13 cellular contexts compared by ENCODE assay signal in genomic region chr11:117183724-117184349, GRCh38. TPM values are rescaled to one million over a fixed set of nuclear protein-coding genes. Genes with fewer than 3 reads are reported as not detected.
A peak's percentile ranks its signal among the peaks of the same experiment; 100 is the strongest.
DNase-seq lines count a peak whose midpoint lies in the region; ATAC-seq and TF ChIP-seq lines count a peak whose summit lies in the region.
"Had no signal": no experiment of that assay in that cellular context is flagged by ENCODE, and none has a peak within 500 bp of the region (broad histone marks: within the 10 kb centered on the region; RNA-seq: fewer than 3 reads in every experiment).

No MANE protein-coding gene starts in this region.

- no peak overlapping the region for H3K9ac ChIP-seq in PC-3 (ENCODE audit: low read length)

- H3K9me2 ChIP-seq in PC-3 (replicated peaks; ENCODE audit: low read length), result no peaks in the 10 kb centered on the region

- no peak for TF ChIP-seq CTCF in PC-3 (conservative IDR thresholded peaks at IDR 0.05; ENCODE audit: low read depth, low read length)
- no peak for TF ChIP-seq CTCF in GM10248 (IDR thresholded peaks at IDR 0.05; ENCODE audit: control extremely low read depth, extremely low read depth, low read depth, missing control alignments)

- peak; percentile 95 for DNase-seq in DMS53 treated with DMSO at 0.1 percent for 48 hours (lab: John Stamatoyannopoulos, UW; ENCODE audit: unreplicated experiment)
- peak; percentile 24 for DNase-seq in PC-3
- no peak for DNase-seq in naive B cell
- DNase-seq in Kasumi-1 (lab: John Stamatoyannopoulos, UW), result no peak
- DNase-seq in GM10248 (ENCODE audit: extremely low spot score), result no peak
- DNase-seq: foreskin fibroblast, NCI-H1048, NCI-H524 treated with DMSO at 0.1 percent for 48 hours, T-helper 9 cell had no signal

- ATAC-seq in PC-3 (no peak), naive B cell (ENCODE audit: low read depth in 2 of 2) (no peak)
- ATAC-seq: CD8-positive, alpha-beta T cell; naive thymus-derived CD4-positive, alpha-beta T cell had no signal

- no peak overlapping the region for H3K4me3 ChIP-seq in PC-3 (ENCODE audit: low read length)
- H3K4me3 ChIP-seq: thoracic aorta had no signal

- no peak overlapping the region for H2AFZ ChIP-seq in PC-3 (ENCODE audit: low read length)

- H3F3A ChIP-seq in PC-3 (ENCODE audit: low read length, unreplicated experiment), result no peaks in the 10 kb centered on the region

- no peaks in the 10 kb centered on the region for H4K20me1 ChIP-seq in PC-3 (ENCODE audit: low read length)

- no peaks in the 10 kb centered on the region for H3K9me3 ChIP-seq in PC-3 (ENCODE audit: low read length)
- H3K9me3 ChIP-seq: thoracic aorta had no signal

- H3K27me3 ChIP-seq in PC-3 (ENCODE audit: low read length), result no peaks in the 10 kb centered on the region

- H3K27me3 Mint-ChIP-seq in naive B cell, result no peaks in the 10 kb centered on the region
- H3K27me3 Mint-ChIP-seq: naive thymus-derived CD4-positive, alpha-beta T cell had no signal

- no peak overlapping the region for H3K27ac ChIP-seq in PC-3 (ENCODE audit: low read length)
- H3K27ac ChIP-seq: RWPE1, thoracic aorta had no signal

- H3K4me1 ChIP-seq in PC-3 (ENCODE audit: insufficient read depth, low read length), result peaks cover 36% of the 10 kb centered on the region

- H3K4me1 Mint-ChIP-seq in naive B cell, result peaks cover 50 to 89% (median 77%) of the 10 kb centered on the region in 3 donors

- intact Hi-C loops in PC-3 (cut with micrococcal nuclease), result loop anchor here (2.0 kb wide), 1 partner anchor 43 kb away; no protein-coding TSS in a partner anchor

- H3K36me3 Mint-ChIP-seq in naive B cell, result peaks cover 5 to 8% of the 10 kb centered on the region in 2 donors

- POLR2A ChIA-PET in PC-3 (lab: Charles Lee; ENCODE audit: unreplicated experiment) (no interaction called here), GM10248 (lab: Yijun Ruan, JAX) (no interaction called here)

- H3K9me3 Mint-ChIP-seq in naive B cell, result no peaks in the 10 kb centered on the region
- H3K9me3 Mint-ChIP-seq: CD8-positive, alpha-beta T cell; naive thymus-derived CD4-positive, alpha-beta T cell had no signal

- no TSS peak for BruUV-seq in PC-3 (replicated peaks; lab: Mats Ljungman, UMichigan)

- H3K36me3 ChIP-seq in PC-3 (ENCODE audit: low read depth, low read length), result no peaks in the 10 kb centered on the region

- H3K27ac Mint-ChIP-seq in naive B cell, result peak overlapping the region in 4 of 6 donors; percentile 15 to 97 (median 70)
- H3K27ac Mint-ChIP-seq: CD8-positive, alpha-beta T cell had no signal

- no peak overlapping the region for H3K4me2 ChIP-seq in PC-3 (ENCODE audit: low read length)

- CTCF ChIA-PET in PC-3 (lab: Charles Lee), result no interaction called here
- CTCF ChIA-PET in GM10248 (lab: Yijun Ruan, JAX), result interaction anchor here (1.2 to 7.7 kb wide), 2 partner anchors 35 to 44 kb away, joined by 3 to 118 read pairs; partner anchors contain the start of gene PCSK7

- H3K4me3 Mint-ChIP-seq in naive B cell, result peak overlapping the region in 2 of 8 donors; percentile 64 to 66
- H3K4me3 Mint-ChIP-seq: CD8-positive, alpha-beta T cell; naive thymus-derived CD4-positive, alpha-beta T cell had no signal

- H3K79me2 ChIP-seq in PC-3 (ENCODE audit: low read length), result no peaks in the 10 kb centered on the region

RNA-seq across cellular contexts. Expression of gene SIDT2, which starts 5.3 kb away (rescaled TPM):
- total RNA-seq in PC-3 (2014; rRNA removed), result 13.6 and 22.7 TPM in 2 replicates
- polyA plus RNA-seq in naive B cell (ENCODE audit: low read depth in 6 of 6), result 100 to 1,000 TPM in 1 of 6 donors, 10 to 100 TPM in 5; 19.2 to 126 (median 80.7) TPM

RNA-seq across cellular contexts. Expression of gene TAGLN, which starts 15.3 kb away (rescaled TPM):
- 8.0 and 10.3 TPM in 2 replicates for total RNA-seq in PC-3 (2014; rRNA removed)
- 10 to 100 TPM in 2 of 6 donors, 1 to 10 TPM in 3, not detected in 1; 5.2 to 11.5 (median 6.8) TPM for polyA plus RNA-seq in naive B cell (ENCODE audit: low read depth in 6 of 6)

RNA-seq across cellular contexts. Expression of gene PAFAH1B2, which starts 39.8 kb away (rescaled TPM):
- 88.6 and 91.6 TPM in 2 replicates for total RNA-seq in PC-3 (2014; rRNA removed)
- polyA plus RNA-seq in naive B cell (ENCODE audit: low read depth in 6 of 6), result 10 to 100 TPM; 18.0 to 23.3 (median 20.9) TPM

RNA-seq across cellular contexts. Expression of gene PCSK7, which starts 48.0 kb away (rescaled TPM):
- total RNA-seq in PC-3 (2014; rRNA removed), result 43.6 and 55.1 TPM in 2 replicates
- 10 to 100 TPM; 27.8 to 61.9 (median 32.2) TPM for polyA plus RNA-seq in naive B cell (ENCODE audit: low read depth in 6 of 6)

RNA-seq across cellular contexts. Expression of gene RNF214, which starts 48.6 kb away (rescaled TPM):
- total RNA-seq in PC-3 (2014; rRNA removed), result 7.4 TPM in 2 replicates
- polyA plus RNA-seq in naive B cell (ENCODE audit: low read depth in 6 of 6), result 10 to 100 TPM in 4 of 6 donors, 1 to 10 TPM in 2; 1.4 to 15.5 (median 13.4) TPM

Comparison
In these comparisons a context has a peak if more than half of its experiments do, and no peak if none do; other contexts are left out.
1. DNase-seq: peak in DMS53 treated with DMSO at 0.1 percent for 48 hours (single experiment) and PC-3 (single experiment); none in naive B cell (single experiment), Kasumi-1 (0 of 2) and GM10248 (single experiment).